In the genomic region with DNA sequence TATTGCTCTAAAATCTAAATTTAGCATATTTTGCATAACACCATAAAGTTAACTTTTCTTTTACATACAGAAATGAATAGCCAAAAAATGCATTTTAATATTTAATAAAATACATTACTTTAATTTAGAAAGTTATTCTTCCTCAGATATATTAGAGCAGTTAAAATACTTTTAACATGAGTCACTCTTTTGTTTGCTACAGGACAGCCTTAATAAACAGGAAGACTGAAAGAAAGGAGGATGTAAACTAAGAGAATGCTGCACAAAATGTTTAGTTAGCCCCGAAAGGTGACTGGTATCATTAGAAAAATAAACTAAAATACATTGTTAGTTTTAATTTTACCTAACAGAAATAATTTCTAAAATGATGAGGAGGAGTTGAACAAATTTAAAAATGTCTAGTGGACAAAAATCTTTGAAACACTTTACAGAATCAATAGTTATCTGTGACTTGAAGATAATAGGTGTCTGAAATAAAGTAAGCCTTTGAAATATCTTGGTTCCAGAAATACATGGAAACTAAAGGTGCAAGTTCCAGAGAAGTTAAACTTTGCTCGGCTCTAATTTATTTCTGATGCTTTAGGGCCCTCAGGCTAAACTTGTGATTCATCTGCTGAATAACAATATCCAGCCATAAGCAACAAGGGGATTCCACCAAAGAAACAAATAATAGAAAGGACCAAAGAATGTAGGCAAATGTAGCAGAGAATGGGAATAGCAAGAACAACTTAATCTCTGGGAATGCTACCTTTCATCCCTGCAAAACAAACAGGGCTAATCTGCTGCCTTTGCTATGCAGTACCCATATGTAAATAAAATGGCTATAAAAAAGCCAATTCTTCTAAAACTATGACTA, we compare ENCODE assay signal across 1 cellular context.
A peak's percentile ranks its signal among the peaks of the same experiment; 100 is the strongest.
TF ChIP-seq lines count a peak whose summit lies in the region.

No MANE protein-coding gene starts in this region.

TF ChIP-seq in HepG2, 621 proteins besides CTCF, POLR2A, EP300 and RAD21 (continued from another document and continues in another):
- TF ChIP-seq FOXA1 (IDR thresholded peaks at IDR 0.05) (no peak), FOXA1 (CRISPR knock-in tag; IDR thresholded peaks at IDR 0.05) (peak; percentile 43; the same call in 1 of the 2 replicates), FOXP1 (IDR thresholded peaks at IDR 0.05) (no peak), FOXP1 (CRISPR knock-in tag; IDR thresholded peaks at IDR 0.05) (peak; percentile 49), ZNF629 (CRISPR knock-in tag; conservative IDR thresholded peaks at IDR 0.05) (0 out of 2 replicates have a peak, but pooled peaks have one; percentile 47), KDM5B (CRISPR knock-in tag; IDR thresholded peaks at IDR 0.05; ENCODE audit: borderline replicate concordance) (no peak), ZNF552 (CRISPR knock-in tag; IDR thresholded peaks at IDR 0.05; ENCODE audit: borderline replicate concordance) (no peak), SMAD3 (CRISPR knock-in tag; IDR thresholded peaks at IDR 0.05) (no peak), FOXA3 (CRISPR knock-in tag; IDR thresholded peaks at IDR 0.05) (peak; percentile 53), GATAD2A (CRISPR knock-in tag; IDR thresholded peaks at IDR 0.05) (0 out of 2 replicates have a peak, but pooled peaks have one; percentile 24), HMG20A (CRISPR knock-in tag; IDR thresholded peaks at IDR 0.05; ENCODE audit: borderline replicate concordance) (peak; percentile 31; the same call in 1 of the 2 replicates), TARDBP (CRISPR knock-in tag; IDR thresholded peaks at IDR 0.05) (no peak), SOX6 (IDR thresholded peaks at IDR 0.05) (no peak), SOX6 (CRISPR knock-in tag; IDR thresholded peaks at IDR 0.05) (peak; percentile 70), SP1 (IDR thresholded peaks at IDR 0.05) (no peak), SP1 (CRISPR knock-in tag; IDR thresholded peaks at IDR 0.05) (no peak), ATF7 (IDR thresholded peaks at IDR 0.05) (no peak), ATF7 (CRISPR knock-in tag; IDR thresholded peaks at IDR 0.05) (no peak), TP53 (CRISPR knock-in tag; conservative IDR thresholded peaks at IDR 0.05) (no peak), GPN1 (CRISPR knock-in tag; IDR thresholded peaks at IDR 0.05; ENCODE audit: borderline replicate concordance) (no peak), SNAPC2 (CRISPR knock-in tag; IDR thresholded peaks at IDR 0.05) (no peak), DMAP1 (CRISPR knock-in tag; IDR thresholded peaks at IDR 0.05) (no peak), PAWR (CRISPR knock-in tag; IDR thresholded peaks at IDR 0.05; ENCODE audit: borderline replicate concordance) (no peak), BCL6 (CRISPR knock-in tag; IDR thresholded peaks at IDR 0.05) (0 out of 2 replicates have a peak, but pooled peaks have one; percentile 17), JDP2 (CRISPR knock-in tag; IDR thresholded peaks at IDR 0.05; ENCODE audit: borderline replicate concordance) (no peak), TBX2 (CRISPR knock-in tag; IDR thresholded peaks at IDR 0.05; ENCODE audit: borderline replicate concordance) (no peak), SOX5 (CRISPR knock-in tag; IDR thresholded peaks at IDR 0.05; ENCODE audit: borderline replicate concordance) (peak; percentile 81; the same call in 1 of the 2 replicates), HNF4A (CRISPR knock-in tag; IDR thresholded peaks at IDR 0.05) (0 out of 2 replicates have a peak, but pooled peaks have one; percentile 16), MAFK (conservative IDR thresholded peaks at IDR 0.05 in 1 of 2, IDR thresholded peaks at IDR 0.05 in 1 of 2; ENCODE audit: low read length in 2 of 2) (peak in 1 of 2 experiments; percentile 32; a peak in 1 of 4 replicates), MAFF (IDR thresholded peaks at IDR 0.05; ENCODE audit: low read depth, low read length) (peak; percentile 10; the same call in 1 of the 2 replicates), ADNP (CRISPR knock-in tag; IDR thresholded peaks at IDR 0.05) (no peak), ISL2 (CRISPR knock-in tag; IDR thresholded peaks at IDR 0.05) (peak; percentile 52; the same call in 1 of the 2 replicates), NFIB (CRISPR knock-in tag; IDR thresholded peaks at IDR 0.05; ENCODE audit: borderline replicate concordance) (no peak), TCF7 (IDR thresholded peaks at IDR 0.05; ENCODE audit: low read depth) (peak; percentile 51; the same call in 1 of the 2 replicates), ZNF3 (CRISPR knock-in tag; IDR thresholded peaks at IDR 0.05) (peak; percentile 76; the same call in 1 of the 2 replicates), ZFP36 (IDR thresholded peaks at IDR 0.05; ENCODE audit: borderline replicate concordance, low read depth, low read length, partially characterized antibody) (no peak)
- TF ChIP-seq, protein P1, sequence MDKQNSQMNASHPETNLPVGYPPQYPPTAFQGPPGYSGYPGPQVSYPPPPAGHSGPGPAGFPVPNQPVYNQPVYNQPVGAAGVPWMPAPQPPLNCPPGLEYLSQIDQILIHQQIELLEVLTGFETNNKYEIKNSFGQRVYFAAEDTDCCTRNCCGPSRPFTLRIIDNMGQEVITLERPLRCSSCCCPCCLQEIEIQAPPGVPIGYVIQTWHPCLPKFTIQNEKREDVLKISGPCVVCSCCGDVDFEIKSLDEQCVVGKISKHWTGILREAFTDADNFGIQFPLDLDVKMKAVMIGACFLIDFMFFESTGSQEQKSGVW (CRISPR knock-in tag; IDR thresholded peaks at IDR 0.05; ENCODE audit: borderline replicate concordance), result no peak
- TF ChIP-seq, protein P2, sequence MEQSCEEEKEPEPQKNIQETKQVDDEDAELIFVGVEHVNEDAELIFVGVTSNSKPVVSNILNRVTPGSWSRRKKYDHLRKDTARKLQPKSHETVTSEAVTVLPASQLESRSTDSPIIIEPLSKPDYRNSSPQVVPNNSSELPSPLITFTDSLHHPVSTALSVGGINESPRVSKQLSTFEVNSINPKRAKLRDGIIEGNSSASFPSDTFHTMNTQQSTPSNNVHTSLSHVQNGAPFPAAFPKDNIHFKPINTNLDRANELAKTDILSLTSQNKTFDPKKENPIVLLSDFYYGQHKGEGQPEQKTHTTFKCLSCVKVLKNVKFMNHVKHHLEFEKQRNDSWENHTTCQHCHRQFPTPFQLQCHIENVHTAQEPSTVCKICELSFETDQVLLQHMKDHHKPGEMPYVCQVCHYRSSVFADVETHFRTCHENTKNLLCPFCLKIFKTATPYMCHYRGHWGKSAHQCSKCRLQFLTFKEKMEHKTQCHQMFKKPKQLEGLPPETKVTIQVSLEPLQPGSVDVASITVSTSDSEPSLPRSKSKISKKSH (CRISPR knock-in tag; IDR thresholded peaks at IDR 0.05; ENCODE audit: borderline replicate concordance), result no peak
- TF ChIP-seq, protein P3, sequence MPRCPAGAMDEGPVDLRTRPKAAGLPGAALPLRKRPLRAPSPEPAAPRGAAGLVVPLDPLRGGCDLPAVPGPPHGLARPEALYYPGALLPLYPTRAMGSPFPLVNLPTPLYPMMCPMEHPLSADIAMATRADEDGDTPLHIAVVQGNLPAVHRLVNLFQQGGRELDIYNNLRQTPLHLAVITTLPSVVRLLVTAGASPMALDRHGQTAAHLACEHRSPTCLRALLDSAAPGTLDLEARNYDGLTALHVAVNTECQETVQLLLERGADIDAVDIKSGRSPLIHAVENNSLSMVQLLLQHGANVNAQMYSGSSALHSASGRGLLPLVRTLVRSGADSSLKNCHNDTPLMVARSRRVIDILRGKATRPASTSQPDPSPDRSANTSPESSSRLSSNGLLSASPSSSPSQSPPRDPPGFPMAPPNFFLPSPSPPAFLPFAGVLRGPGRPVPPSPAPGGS (CRISPR knock-in tag; IDR thresholded peaks at IDR 0.05), result no peak
- TF ChIP-seq, protein P4, sequence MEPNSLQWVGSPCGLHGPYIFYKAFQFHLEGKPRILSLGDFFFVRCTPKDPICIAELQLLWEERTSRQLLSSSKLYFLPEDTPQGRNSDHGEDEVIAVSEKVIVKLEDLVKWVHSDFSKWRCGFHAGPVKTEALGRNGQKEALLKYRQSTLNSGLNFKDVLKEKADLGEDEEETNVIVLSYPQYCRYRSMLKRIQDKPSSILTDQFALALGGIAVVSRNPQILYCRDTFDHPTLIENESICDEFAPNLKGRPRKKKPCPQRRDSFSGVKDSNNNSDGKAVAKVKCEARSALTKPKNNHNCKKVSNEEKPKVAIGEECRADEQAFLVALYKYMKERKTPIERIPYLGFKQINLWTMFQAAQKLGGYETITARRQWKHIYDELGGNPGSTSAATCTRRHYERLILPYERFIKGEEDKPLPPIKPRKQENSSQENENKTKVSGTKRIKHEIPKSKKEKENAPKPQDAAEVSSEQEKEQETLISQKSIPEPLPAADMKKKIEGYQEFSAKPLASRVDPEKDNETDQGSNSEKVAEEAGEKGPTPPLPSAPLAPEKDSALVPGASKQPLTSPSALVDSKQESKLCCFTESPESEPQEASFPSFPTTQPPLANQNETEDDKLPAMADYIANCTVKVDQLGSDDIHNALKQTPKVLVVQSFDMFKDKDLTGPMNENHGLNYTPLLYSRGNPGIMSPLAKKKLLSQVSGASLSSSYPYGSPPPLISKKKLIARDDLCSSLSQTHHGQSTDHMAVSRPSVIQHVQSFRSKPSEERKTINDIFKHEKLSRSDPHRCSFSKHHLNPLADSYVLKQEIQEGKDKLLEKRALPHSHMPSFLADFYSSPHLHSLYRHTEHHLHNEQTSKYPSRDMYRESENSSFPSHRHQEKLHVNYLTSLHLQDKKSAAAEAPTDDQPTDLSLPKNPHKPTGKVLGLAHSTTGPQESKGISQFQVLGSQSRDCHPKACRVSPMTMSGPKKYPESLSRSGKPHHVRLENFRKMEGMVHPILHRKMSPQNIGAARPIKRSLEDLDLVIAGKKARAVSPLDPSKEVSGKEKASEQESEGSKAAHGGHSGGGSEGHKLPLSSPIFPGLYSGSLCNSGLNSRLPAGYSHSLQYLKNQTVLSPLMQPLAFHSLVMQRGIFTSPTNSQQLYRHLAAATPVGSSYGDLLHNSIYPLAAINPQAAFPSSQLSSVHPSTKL (CRISPR knock-in tag; IDR thresholded peaks at IDR 0.05), result peak; percentile 35; the same call in 1 of the 2 replicates
- TF ChIP-seq, protein P5, sequence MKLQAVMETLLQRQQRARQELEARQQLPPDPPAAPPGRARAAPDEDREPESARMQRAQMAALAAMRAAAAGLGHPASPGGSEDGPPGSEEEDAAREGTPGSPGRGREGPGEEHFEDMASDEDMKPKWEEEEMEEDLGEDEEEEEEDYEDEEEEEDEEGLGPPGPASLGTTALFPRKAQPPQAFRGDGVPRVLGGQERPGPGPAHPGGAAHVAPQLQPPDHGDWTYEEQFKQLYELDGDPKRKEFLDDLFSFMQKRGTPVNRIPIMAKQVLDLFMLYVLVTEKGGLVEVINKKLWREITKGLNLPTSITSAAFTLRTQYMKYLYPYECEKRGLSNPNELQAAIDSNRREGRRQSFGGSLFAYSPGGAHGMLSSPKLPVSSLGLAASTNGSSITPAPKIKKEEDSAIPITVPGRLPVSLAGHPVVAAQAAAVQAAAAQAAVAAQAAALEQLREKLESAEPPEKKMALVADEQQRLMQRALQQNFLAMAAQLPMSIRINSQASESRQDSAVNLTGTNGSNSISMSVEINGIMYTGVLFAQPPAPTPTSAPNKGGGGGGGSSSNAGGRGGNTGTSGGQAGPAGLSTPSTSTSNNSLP (IDR thresholded peaks at IDR 0.05; ENCODE audit: low read depth, low read length), result peak; percentile 73
- TF ChIP-seq, protein P6, sequence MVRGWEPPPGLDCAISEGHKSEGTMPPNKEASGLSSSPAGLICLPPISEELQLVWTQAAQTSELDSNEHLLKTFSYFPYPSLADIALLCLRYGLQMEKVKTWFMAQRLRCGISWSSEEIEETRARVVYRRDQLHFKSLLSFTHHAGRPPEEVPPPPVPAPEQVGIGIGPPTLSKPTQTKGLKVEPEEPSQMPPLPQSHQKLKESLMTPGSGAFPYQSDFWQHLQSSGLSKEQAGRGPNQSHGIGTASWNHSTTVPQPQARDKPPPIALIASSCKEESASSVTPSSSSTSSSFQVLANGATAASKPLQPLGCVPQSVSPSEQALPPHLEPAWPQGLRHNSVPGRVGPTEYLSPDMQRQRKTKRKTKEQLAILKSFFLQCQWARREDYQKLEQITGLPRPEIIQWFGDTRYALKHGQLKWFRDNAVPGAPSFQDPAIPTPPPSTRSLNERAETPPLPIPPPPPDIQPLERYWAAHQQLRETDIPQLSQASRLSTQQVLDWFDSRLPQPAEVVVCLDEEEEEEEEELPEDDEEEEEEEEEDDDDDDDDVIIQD (CRISPR knock-in tag; IDR thresholded peaks at IDR 0.05; ENCODE audit: low read depth), result peak; percentile 42; the same call in 1 of the 2 replicates
- TF ChIP-seq, protein P7, sequence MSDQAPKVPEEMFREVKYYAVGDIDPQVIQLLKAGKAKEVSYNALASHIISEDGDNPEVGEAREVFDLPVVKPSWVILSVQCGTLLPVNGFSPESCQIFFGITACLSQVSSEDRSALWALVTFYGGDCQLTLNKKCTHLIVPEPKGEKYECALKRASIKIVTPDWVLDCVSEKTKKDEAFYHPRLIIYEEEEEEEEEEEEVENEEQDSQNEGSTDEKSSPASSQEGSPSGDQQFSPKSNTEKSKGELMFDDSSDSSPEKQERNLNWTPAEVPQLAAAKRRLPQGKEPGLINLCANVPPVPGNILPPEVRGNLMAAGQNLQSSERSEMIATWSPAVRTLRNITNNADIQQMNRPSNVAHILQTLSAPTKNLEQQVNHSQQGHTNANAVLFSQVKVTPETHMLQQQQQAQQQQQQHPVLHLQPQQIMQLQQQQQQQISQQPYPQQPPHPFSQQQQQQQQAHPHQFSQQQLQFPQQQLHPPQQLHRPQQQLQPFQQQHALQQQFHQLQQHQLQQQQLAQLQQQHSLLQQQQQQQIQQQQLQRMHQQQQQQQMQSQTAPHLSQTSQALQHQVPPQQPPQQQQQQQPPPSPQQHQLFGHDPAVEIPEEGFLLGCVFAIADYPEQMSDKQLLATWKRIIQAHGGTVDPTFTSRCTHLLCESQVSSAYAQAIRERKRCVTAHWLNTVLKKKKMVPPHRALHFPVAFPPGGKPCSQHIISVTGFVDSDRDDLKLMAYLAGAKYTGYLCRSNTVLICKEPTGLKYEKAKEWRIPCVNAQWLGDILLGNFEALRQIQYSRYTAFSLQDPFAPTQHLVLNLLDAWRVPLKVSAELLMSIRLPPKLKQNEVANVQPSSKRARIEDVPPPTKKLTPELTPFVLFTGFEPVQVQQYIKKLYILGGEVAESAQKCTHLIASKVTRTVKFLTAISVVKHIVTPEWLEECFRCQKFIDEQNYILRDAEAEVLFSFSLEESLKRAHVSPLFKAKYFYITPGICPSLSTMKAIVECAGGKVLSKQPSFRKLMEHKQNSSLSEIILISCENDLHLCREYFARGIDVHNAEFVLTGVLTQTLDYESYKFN (CRISPR knock-in tag; conservative IDR thresholded peaks at IDR 0.05), result peak; percentile 47
